ENCODE assay signal across 17 cellular contexts in the genomic region with DNA sequence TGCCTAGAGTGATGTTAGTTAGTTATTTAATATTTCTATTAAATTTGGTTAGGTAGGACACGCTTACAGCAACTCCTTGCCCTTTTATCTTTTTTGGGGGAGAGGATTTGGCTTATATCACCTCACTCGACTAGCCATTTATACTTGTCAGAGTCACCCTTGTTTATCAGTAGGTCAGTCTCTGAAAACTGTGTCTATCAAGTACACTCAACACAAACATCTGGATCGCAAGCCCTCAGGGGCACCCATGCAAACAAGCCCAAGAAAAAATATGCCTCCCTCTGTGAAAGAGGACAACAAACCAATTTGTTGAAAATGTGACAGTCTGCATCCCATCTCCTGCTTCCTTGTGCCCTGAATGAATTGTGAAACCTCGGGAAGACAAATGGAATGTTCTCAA.
"Had no signal": no experiment of that assay in that cellular context is flagged by ENCODE, and none has a peak within 500 bp of the region (broad histone marks: within the 10 kb centered on the region; RNA-seq: fewer than 3 reads in every experiment).

No MANE protein-coding gene starts in this region.

- H3K9me3 ChIP-seq: left lung, neutrophil, ovary, stomach had no signal

- DNase-seq: cerebellar nuclear complex; effector memory CD8-positive, alpha-beta T cell; foreskin keratinocyte; hippocampal formation; left lung; mesenchymal stem cell; naive thymus-derived CD4-positive, alpha-beta T cell; ovary; small intestine; stimulated activated CD4-positive, alpha-beta T cell treated with anti-CD3 and anti-CD28 coated beads, Interleukin-12 subunit alpha, Interleukin-12 subunit beta, amount 100 ng/mL, for 4 hours; stimulated activated naive CD4-positive, alpha-beta T cell; stomach; substantia nigra; trophoblast cell had no signal

- H3K4me1 Mint-ChIP-seq: naive thymus-derived CD4-positive, alpha-beta T cell had no signal

- H3K27me3 Mint-ChIP-seq: dendritic cell treated with granulocyte-macrophage colony-stimulating factor and Interleukin-4, amounts not matched to agents 40 ng/mL and 50 ng/mL, for 4 days; effector memory CD8-positive, alpha-beta T cell had no signal

- H3K27me3 ChIP-seq: foreskin keratinocyte, left lung, neutrophil, ovary, stomach had no signal

- H3K27ac ChIP-seq: foreskin keratinocyte, left lung, neutrophil, ovary, stomach had no signal

- H3K4me3 Mint-ChIP-seq: dendritic cell treated with granulocyte-macrophage colony-stimulating factor and Interleukin-4, amounts not matched to agents 40 ng/mL and 50 ng/mL, for 4 days; effector memory CD8-positive, alpha-beta T cell; naive thymus-derived CD4-positive, alpha-beta T cell had no signal

- H3K4me3 ChIP-seq: left lung, lung, ovary, stomach had no signal

- H3K4me1 ChIP-seq: foreskin keratinocyte, left lung, stomach had no signal

- H3K27ac Mint-ChIP-seq: dendritic cell treated with granulocyte-macrophage colony-stimulating factor and Interleukin-4, amounts not matched to agents 40 ng/mL and 50 ng/mL, for 4 days; effector memory CD8-positive, alpha-beta T cell; naive thymus-derived CD4-positive, alpha-beta T cell had no signal

- H3K36me3 ChIP-seq: left lung, neutrophil, ovary, stomach had no signal

- H3K36me3 Mint-ChIP-seq: naive thymus-derived CD4-positive, alpha-beta T cell had no signal
